Comparison of ENCODE assay signal across 9 cellular contexts in the genomic region with DNA sequence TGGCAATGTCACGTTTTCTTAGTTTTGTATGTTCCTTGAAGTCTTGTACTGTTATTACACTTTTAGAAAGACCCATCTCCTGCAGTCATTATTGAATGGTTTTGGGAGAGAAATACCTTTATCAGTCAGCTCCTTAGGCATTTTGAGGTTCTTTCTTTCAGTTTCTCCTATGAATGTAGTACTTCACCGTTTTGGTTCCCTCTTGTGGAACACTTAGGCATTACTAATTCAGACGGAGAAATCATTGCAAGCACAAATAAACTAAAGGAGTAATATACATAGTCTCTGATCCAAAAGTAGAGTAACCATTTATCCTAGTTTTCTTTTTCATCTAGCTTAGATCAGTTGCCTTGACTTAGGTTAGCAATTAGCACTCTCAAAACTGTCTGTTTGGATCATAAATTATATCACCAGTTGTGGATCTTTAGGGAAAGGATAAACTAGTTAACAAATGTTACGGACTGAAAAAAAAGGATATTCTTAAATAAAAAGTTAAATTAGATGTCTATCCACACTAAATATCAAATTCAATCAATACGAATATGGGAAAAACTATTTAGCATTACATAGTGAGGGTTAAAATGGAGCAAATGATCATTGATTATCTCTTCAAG.
DNase-seq lines count a peak whose midpoint lies in the region; ATAC-seq, FAIRE-seq and TF ChIP-seq lines count a peak whose summit lies in the region.
"Had no signal": no experiment of that assay in that cellular context is flagged by ENCODE, and none has a peak within 500 bp of the region (broad histone marks: within the 10 kb centered on the region; RNA-seq: fewer than 3 reads in every experiment).

No MANE protein-coding gene starts in this region.

- no peak overlapping the region for H3K27ac ChIP-seq in PC-3 (ENCODE audit: low read length)

- no peaks in the 10 kb centered on the region for H3K4me1 ChIP-seq in PC-3 (ENCODE audit: insufficient read depth, low read length)
- no peaks in the 10 kb centered on the region for H3K4me1 ChIP-seq in HAP-1

- H3K27me3 ChIP-seq in PC-3 (ENCODE audit: low read length), result no peaks in the 10 kb centered on the region
- no peaks in the 10 kb centered on the region for H3K27me3 ChIP-seq in HAP-1 (ENCODE audit: low read depth)

- ATAC-seq in HG03196 (IDR thresholded peaks at IDR 0.05; ENCODE audit: unreplicated experiment) (peak; percentile 78), PC-3 (no peak), left ventricle myocardium superior (no peak)

- no peaks in the 10 kb centered on the region for H3K4me1 Mint-ChIP-seq in activated T-cell treated with anti-CD3 and anti-CD28 coated beads, Interleukin-2, amount 50 U/mL, for 24 hours (ENCODE audit: low read depth)

- POLR2A ChIA-PET in PC-3 (lab: Charles Lee; ENCODE audit: unreplicated experiment), result no interaction called here

- FAIRE-seq in GM12891 (lab: Jason Lieb, UNC), result peak; percentile 84

- no peak overlapping the region for H3K4me2 ChIP-seq in PC-3 (ENCODE audit: low read length)

- H4K20me1 ChIP-seq in PC-3 (ENCODE audit: low read length), result no peaks in the 10 kb centered on the region

- H2AFZ ChIP-seq in PC-3 (ENCODE audit: low read length), result no peak overlapping the region

- H3K9me2 ChIP-seq in PC-3 (replicated peaks; ENCODE audit: low read length), result no peaks in the 10 kb centered on the region

- H3K4me3 ChIP-seq in PC-3 (ENCODE audit: low read length), result no peak overlapping the region
- no peak overlapping the region for H3K4me3 ChIP-seq in HAP-1

- no peak for TF ChIP-seq POLR2A in GM12891 (IDR thresholded peaks at IDR 0.05; ENCODE audit: low read depth, low read length)

- intact Hi-C loops in PC-3 (cut with micrococcal nuclease) (loop anchor here (2.0 kb wide), 1 partner anchor 1081 kb away; no protein-coding TSS in a partner anchor), left ventricle myocardium superior (cut with micrococcal nuclease) (no loop called here)

- no peak overlapping the region for H3K9ac ChIP-seq in PC-3 (ENCODE audit: low read length)

- no peaks in the 10 kb centered on the region for H3K36me3 ChIP-seq in PC-3 (ENCODE audit: low read depth, low read length)
- H3K36me3 ChIP-seq in HAP-1 (replicated peaks), result no peaks in the 10 kb centered on the region

- no peaks in the 10 kb centered on the region for H3F3A ChIP-seq in PC-3 (ENCODE audit: low read length, unreplicated experiment)

- H3K27ac Mint-ChIP-seq in activated T-cell treated with anti-CD3 and anti-CD28 coated beads, Interleukin-2, amount 50 U/mL, for 24 hours, result no peak overlapping the region
- H3K27ac Mint-ChIP-seq: activated naive CD8-positive, alpha-beta T cell had no signal

- in situ Hi-C loops in HAP-1 (cut with MboI; ENCODE audit: low sequenced_read_pairs), result no loop called here

- CTCF ChIA-PET in PC-3 (lab: Charles Lee), result no interaction called here

- TF ChIP-seq CTCF in PC-3 (conservative IDR thresholded peaks at IDR 0.05; ENCODE audit: low read depth, low read length), result peak; percentile 47; the same call in 1 of the 2 replicates

- H3K9me3 ChIP-seq in PC-3 (ENCODE audit: low read length), result 0 out of 2 replicates have a peak, but pooled peaks cover 5% of the 10 kb centered on the region
- no peaks in the 10 kb centered on the region for H3K9me3 ChIP-seq in HAP-1

- H3K27me3 Mint-ChIP-seq in activated T-cell treated with anti-CD3 and anti-CD28 coated beads, Interleukin-2, amount 50 U/mL, for 24 hours, result no peaks in the 10 kb centered on the region
- H3K27me3 Mint-ChIP-seq: activated naive CD8-positive, alpha-beta T cell had no signal

- no TSS peak for BruUV-seq in PC-3 (replicated peaks; lab: Mats Ljungman, UMichigan)

- DNase-seq in GM12891 (ENCODE audit: insufficient read length, low spot score), result no peak
- peak; percentile 50 for DNase-seq in PC-3
- DNase-seq in left kidney (ENCODE audit: low read depth, low spot score), result peak; percentile 22
- DNase-seq in activated gamma-delta T cell (lab: John Stamatoyannopoulos, UW), result no peak
- no peak for DNase-seq in activated T-cell treated with anti-CD3 and anti-CD28 coated beads, Interleukin-2, amount 50 U/mL, for 24 hours
- no peak for DNase-seq in HAP-1 (ENCODE audit: low spot score in 2 of 2)
- DNase-seq in left ventricle myocardium superior, result no peak

- no peaks in the 10 kb centered on the region for H3K79me2 ChIP-seq in PC-3 (ENCODE audit: low read length)

- H3K9me3 Mint-ChIP-seq in activated T-cell treated with anti-CD3 and anti-CD28 coated beads, Interleukin-2, amount 50 U/mL, for 24 hours, result peaks cover 22% of the 10 kb centered on the region

- H3K36me3 Mint-ChIP-seq in activated T-cell treated with anti-CD3 and anti-CD28 coated beads, Interleukin-2, amount 50 U/mL, for 24 hours (ENCODE audit: low read depth), result no peaks in the 10 kb centered on the region
- H3K36me3 Mint-ChIP-seq: activated naive CD8-positive, alpha-beta T cell had no signal

- H3K4me3 Mint-ChIP-seq in activated T-cell treated with anti-CD3 and anti-CD28 coated beads, Interleukin-2, amount 50 U/mL, for 24 hours, result no peak overlapping the region
- H3K4me3 Mint-ChIP-seq: activated naive CD8-positive, alpha-beta T cell had no signal

TF ChIP-seq in GM12891, 5 proteins besides CTCF, POLR2A, EP300 and RAD21:
- TF ChIP-seq POLR2AphosphoS5 (IDR thresholded peaks at IDR 0.05; ENCODE audit: low read depth, low read length), result no peak
- no peak for TF ChIP-seq TAF1 (IDR thresholded peaks at IDR 0.05; ENCODE audit: low read depth, low read length)
- TF ChIP-seq POU2F2 (IDR thresholded peaks at IDR 0.05; ENCODE audit: low read depth, low read length), result no peak
- TF ChIP-seq PAX5 (IDR thresholded peaks at IDR 0.05; ENCODE audit: insufficient read depth, low read length, severe bottlenecking), result no peak
- no peak for TF ChIP-seq SPI1 (IDR thresholded peaks at IDR 0.05; ENCODE audit: low read depth, low read length)

Comparison
In these comparisons a context has a peak if more than half of its experiments do, and no peak if none do; other contexts are left out.
1. DNase-seq: peak in PC-3 (single experiment) and left kidney (single experiment); none in GM12891 (single experiment), activated gamma-delta T cell (single experiment), activated T-cell treated with anti-CD3 and anti-CD28 coated beads, Interleukin-2, amount 50 U/mL, for 24 hours (single experiment), HAP-1 (0 of 2) and left ventricle myocardium superior (single experiment).